9 cellular contexts compared by ENCODE assay signal in genomic region chr11:46410021-46410420, GRCh38. TPM values are rescaled to one million over a fixed set of nuclear protein-coding genes. Genes with fewer than 3 reads are reported as not detected.
DNase-seq lines count a peak whose midpoint lies in the region; ATAC-seq, FAIRE-seq and TF ChIP-seq lines count a peak whose summit lies in the region.
"Had no signal": no experiment of that assay in that cellular context is flagged by ENCODE, and none has a peak within 500 bp of the region (broad histone marks: within the 10 kb centered on the region; RNA-seq: fewer than 3 reads in every experiment).

No MANE protein-coding gene starts in this region.

- peak; percentile 18 for TF ChIP-seq RAD21 in Ishikawa (IDR thresholded peaks at IDR 0.05; ENCODE audit: low read depth)

- ATAC-seq in GM18907 (IDR thresholded peaks at IDR 0.05; ENCODE audit: unreplicated experiment): no peak

- no peak for TF ChIP-seq EP300 in Ishikawa (IDR thresholded peaks at IDR 0.05; ENCODE audit: borderline replicate concordance)

- DNase-seq in D721Med (ENCODE audit: insufficient read length, low spot score) (no peak), amniotic epithelial cell (ENCODE audit: low read depth) (peak; percentile 26), iPS-NIHi7 (ENCODE audit: extremely low spot score) (peak; percentile 81), SIG-M5 (lab: John Stamatoyannopoulos, UW) (no peak), mesenteric fat pad (ENCODE audit: low spot score) (no peak), NCI-H2227 treated with DMSO at 0.1 percent for 48 hours (lab: John Stamatoyannopoulos, UW) (no peak)
- DNase-seq: NCI-H345 had no signal

- peak; percentile 68 for TF ChIP-seq CTCF in D721Med (IDR thresholded peaks at IDR 0.05; ENCODE audit: insufficient read depth, missing control alignments)

- FAIRE-seq in D721Med (lab: Jason Lieb, UNC): no peak

TF ChIP-seq in Ishikawa, 13 proteins besides CTCF, POLR2A, EP300 and RAD21:
- TF ChIP-seq TCF12 (IDR thresholded peaks at IDR 0.05; ENCODE audit: low read depth): no peak
- TF ChIP-seq FOXM1 (IDR thresholded peaks at IDR 0.05; ENCODE audit: borderline replicate concordance, low read depth): no peak
- no peak for TF ChIP-seq CEBPB (IDR thresholded peaks at IDR 0.05)
- TF ChIP-seq, protein P1, sequence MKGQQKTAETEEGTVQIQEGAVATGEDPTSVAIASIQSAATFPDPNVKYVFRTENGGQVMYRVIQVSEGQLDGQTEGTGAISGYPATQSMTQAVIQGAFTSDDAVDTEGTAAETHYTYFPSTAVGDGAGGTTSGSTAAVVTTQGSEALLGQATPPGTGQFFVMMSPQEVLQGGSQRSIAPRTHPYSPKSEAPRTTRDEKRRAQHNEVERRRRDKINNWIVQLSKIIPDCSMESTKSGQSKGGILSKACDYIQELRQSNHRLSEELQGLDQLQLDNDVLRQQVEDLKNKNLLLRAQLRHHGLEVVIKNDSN (IDR thresholded peaks at IDR 0.05): no peak
- no peak for TF ChIP-seq YY1 (IDR thresholded peaks at IDR 0.05; ENCODE audit: low read depth)
- TF ChIP-seq NFIC (IDR thresholded peaks at IDR 0.05): no peak
- TF ChIP-seq REST (IDR thresholded peaks at IDR 0.05; ENCODE audit: low read depth): no peak
- TF ChIP-seq CREB1 (IDR thresholded peaks at IDR 0.05; ENCODE audit: low read depth): no peak
TF ChIP-seq in Ishikawa: peak in this region for 0.

RNA-seq across cellular contexts. Expression of gene CHRM4, which starts 18.4 kb away (rescaled TPM):
- total RNA-seq in mesenteric fat pad: not detected

RNA-seq across cellular contexts. Expression of gene MDK, which starts 28.6 kb away (rescaled TPM):
- total RNA-seq in mesenteric fat pad: 13.9 TPM

Comparison
In these comparisons a context has a peak if more than half of its experiments do, and no peak if none do; other contexts are left out.
1. DNase-seq: peak in amniotic epithelial cell (single experiment) and iPS-NIHi7 (single experiment); none in D721Med (single experiment), SIG-M5 (single experiment), mesenteric fat pad (single experiment) and NCI-H2227 treated with DMSO at 0.1 percent for 48 hours (single experiment).